ENCODE assay signal across 10 cellular contexts in the genomic region with DNA sequence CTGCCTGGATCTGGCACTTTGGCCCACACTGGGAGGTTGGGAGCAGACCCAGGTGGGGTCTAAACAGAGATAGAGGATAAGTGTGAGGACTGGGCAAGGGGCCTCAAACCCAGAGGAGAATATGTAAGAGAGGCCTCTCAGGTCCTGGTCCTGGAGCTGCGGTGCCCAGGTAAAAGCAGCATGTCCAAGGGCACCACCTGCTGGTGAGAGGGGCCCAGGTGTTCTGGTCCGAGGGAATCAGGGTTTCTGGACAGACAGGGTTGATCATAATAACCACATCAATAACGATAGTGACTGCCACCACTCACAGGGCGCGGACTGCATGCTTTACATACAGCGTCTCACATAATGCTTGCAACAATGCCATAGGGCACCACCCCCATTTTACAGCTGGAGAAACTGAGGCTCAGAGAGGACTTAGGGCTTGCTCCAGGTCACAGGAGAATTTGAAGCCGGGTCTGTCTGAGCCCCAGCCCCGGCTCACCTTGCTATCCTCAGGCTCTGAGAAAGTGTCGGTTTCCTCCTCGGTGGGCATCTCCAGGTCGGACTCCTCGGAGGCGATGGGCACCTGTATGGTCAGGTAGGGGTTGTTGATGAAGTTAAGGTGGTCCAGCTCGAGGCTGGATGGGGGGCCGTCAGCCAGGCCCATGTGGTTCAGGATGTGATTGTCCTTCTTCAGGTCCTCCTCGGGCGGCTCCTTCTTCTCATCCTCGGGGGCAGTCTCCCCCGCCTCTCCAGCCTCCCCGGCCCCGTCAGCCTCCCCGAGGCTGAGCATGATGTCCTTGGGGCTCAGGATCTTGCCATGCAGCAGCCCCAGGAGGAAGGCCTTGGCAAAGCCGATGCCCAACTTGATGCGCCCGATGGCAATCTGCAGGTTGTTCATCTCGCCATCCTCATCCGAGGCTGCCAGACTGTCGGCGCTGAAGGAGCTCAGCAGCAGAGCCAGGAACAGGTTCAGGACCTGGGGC. TPM values are rescaled to one million over a fixed set of nuclear protein-coding genes. Genes with fewer than 3 reads are reported as not detected.
DNase-seq lines count a peak whose midpoint lies in the region; FAIRE-seq and TF ChIP-seq lines count a peak whose summit lies in the region.
"Had no signal": no experiment of that assay in that cellular context is flagged by ENCODE, and none has a peak within 500 bp of the region (broad histone marks: within the 10 kb centered on the region; RNA-seq: fewer than 3 reads in every experiment).

No MANE protein-coding gene starts in this region.

- peak; percentile 51 for TF ChIP-seq CTCF in colonic mucosa (IDR thresholded peaks at IDR 0.05)

- 75 to 85% (median 76%) methylated on average over 29 of the region's 29 CpGs for WGBS in small intestine, 3 donors

- no peak for FAIRE-seq in small intestine (lab: Jason Lieb, UNC)
- FAIRE-seq: TTC549 had no signal

- H3K27me3 ChIP-seq in colonic mucosa = no peaks in the 10 kb centered on the region
- no peaks in the 10 kb centered on the region for H3K27me3 ChIP-seq in small intestine (ENCODE audit: control insufficient read depth in 2 of 2, insufficient read depth in 2 of 2, low read length in 2 of 2)

- DNase-seq in SIG-M5 treated with dmso at 0.1 percent for 504 hours (lab: John Stamatoyannopoulos, UW; ENCODE audit: unreplicated experiment) = peak; percentile 26
- no peak for DNase-seq in SIG-M5 (lab: John Stamatoyannopoulos, UW)
- peak; percentile 39 to 88 for DNase-seq in NCI-H526 (lab: John Stamatoyannopoulos, UW)
- peak; percentile 68 for DNase-seq in colonic mucosa
- peak; percentile 70 for DNase-seq in small intestine
- no peak for DNase-seq in SHP77 treated with DMSO at 0.1 percent for 48 hours (lab: John Stamatoyannopoulos, UW)
- no peak for DNase-seq in NCI-H446 treated with DMSO at 0.1 percent for 48 hours (lab: John Stamatoyannopoulos, UW)
- no peak for DNase-seq in NCI-H1694 (lab: John Stamatoyannopoulos, UW)

- H3K36me3 ChIP-seq in colonic mucosa (no peaks in the 10 kb centered on the region), small intestine (ENCODE audit: control insufficient read depth in 2 of 2, insufficient read depth in 2 of 2, low read length in 2 of 2) (no peaks in the 10 kb centered on the region)

- H3K4me3 ChIP-seq in colonic mucosa (no peak overlapping the region), small intestine (ENCODE audit: low read depth in 1 of 2, low read length in 2 of 2) (no peak overlapping the region)

- H3K9me3 ChIP-seq in colonic mucosa (no peaks in the 10 kb centered on the region), small intestine (ENCODE audit: control insufficient read depth, low read depth) (no peaks in the 10 kb centered on the region)

- intact Hi-C loops in colonic mucosa (cut with DNase I) = no loop called here

- H3K9ac ChIP-seq in colonic mucosa (ENCODE audit: low read depth in 2 of 2, low read length in 2 of 2) = no peak overlapping the region

- H3K4me1 ChIP-seq in colonic mucosa (no peaks in the 10 kb centered on the region), small intestine (ENCODE audit: control insufficient read depth in 2 of 2, insufficient read depth in 1 of 2, low read depth in 1 of 2, low read length in 1 of 2) (no peaks in the 10 kb centered on the region)

- H3K27ac ChIP-seq in colonic mucosa (no peak overlapping the region), small intestine (ENCODE audit: low read depth in 1 of 2, low read length in 1 of 2) (no peak overlapping the region)

RNA-seq across cellular contexts. Expression of gene CD79B, which starts 19.1 kb away (rescaled TPM):
- 1 to 10 TPM; 1.5 to 1.7 TPM for total RNA-seq in colonic mucosa
- polyA plus RNA-seq in small intestine = 1 to 10 TPM in 2 of 3 donors, under 1 TPM in 1; 0.45 to 8.7 (median 4.6) TPM

RNA-seq across cellular contexts. Expression of gene SCN4A, which starts 21.5 kb away (rescaled TPM):
- total RNA-seq in colonic mucosa = under 1 TPM; 0.07 to 0.27 TPM
- under 1 TPM in 1 of 3 donors, not detected in 2; 0.46 TPM for polyA plus RNA-seq in small intestine
- polyA plus RNA-seq: BJ had no signal

RNA-seq across cellular contexts. Expression of gene GH1, which starts 32.6 kb away (rescaled TPM):
- total RNA-seq in colonic mucosa = not detected
- not detected for polyA plus RNA-seq in small intestine
- polyA plus RNA-seq: BJ had no signal

RNA-seq across cellular contexts. Expression of gene CSHL1, which starts 40.2 kb away (rescaled TPM):
- not detected for total RNA-seq in colonic mucosa
- polyA plus RNA-seq in small intestine = not detected
- polyA plus RNA-seq: BJ had no signal

RNA-seq across cellular contexts. Expression of gene PRR29, which starts 46.9 kb away (rescaled TPM):
- under 1 TPM in 1 of 2 donors, not detected in 1; 0.16 TPM for total RNA-seq in colonic mucosa
- polyA plus RNA-seq in small intestine = under 1 TPM in 1 of 3 donors, not detected in 2; 0.16 TPM

Comparison
In these comparisons a context has a peak if more than half of its experiments do, and no peak if none do; other contexts are left out.
1. DNase-seq: peak in SIG-M5 treated with dmso at 0.1 percent for 504 hours (single experiment), NCI-H526 (2 of 2), colonic mucosa (single experiment) and small intestine (single experiment); none in SIG-M5 (single experiment), SHP77 treated with DMSO at 0.1 percent for 48 hours (single experiment), NCI-H446 treated with DMSO at 0.1 percent for 48 hours (single experiment) and NCI-H1694 (single experiment).